Comparison of ENCODE assay signal across 1 cellular context in the genomic region with DNA sequence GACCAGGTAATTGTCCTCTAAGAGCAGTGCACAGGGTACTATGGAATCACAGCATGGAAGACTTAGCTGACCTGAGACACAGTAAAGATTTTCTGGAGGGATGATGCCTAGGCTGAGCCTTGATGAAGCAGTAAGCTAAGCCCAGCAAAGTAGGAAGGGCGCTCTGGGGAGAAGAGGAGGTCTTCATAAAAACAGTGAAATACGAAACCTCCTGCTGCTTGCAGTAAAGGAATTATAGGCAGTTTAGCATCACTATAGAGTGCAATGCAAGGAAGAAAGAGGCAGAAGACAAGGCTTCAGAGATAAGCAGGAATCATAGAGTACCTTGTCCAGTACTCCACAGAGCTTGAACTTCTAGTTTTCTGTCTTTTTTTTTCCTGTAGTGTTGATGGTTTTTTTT.
TF ChIP-seq lines count a peak whose summit lies in the region.

No MANE protein-coding gene starts in this region.

TF ChIP-seq in GM23338, 12 proteins besides CTCF, POLR2A, EP300 and RAD21 (continued from another document):
- TF ChIP-seq, protein P1, sequence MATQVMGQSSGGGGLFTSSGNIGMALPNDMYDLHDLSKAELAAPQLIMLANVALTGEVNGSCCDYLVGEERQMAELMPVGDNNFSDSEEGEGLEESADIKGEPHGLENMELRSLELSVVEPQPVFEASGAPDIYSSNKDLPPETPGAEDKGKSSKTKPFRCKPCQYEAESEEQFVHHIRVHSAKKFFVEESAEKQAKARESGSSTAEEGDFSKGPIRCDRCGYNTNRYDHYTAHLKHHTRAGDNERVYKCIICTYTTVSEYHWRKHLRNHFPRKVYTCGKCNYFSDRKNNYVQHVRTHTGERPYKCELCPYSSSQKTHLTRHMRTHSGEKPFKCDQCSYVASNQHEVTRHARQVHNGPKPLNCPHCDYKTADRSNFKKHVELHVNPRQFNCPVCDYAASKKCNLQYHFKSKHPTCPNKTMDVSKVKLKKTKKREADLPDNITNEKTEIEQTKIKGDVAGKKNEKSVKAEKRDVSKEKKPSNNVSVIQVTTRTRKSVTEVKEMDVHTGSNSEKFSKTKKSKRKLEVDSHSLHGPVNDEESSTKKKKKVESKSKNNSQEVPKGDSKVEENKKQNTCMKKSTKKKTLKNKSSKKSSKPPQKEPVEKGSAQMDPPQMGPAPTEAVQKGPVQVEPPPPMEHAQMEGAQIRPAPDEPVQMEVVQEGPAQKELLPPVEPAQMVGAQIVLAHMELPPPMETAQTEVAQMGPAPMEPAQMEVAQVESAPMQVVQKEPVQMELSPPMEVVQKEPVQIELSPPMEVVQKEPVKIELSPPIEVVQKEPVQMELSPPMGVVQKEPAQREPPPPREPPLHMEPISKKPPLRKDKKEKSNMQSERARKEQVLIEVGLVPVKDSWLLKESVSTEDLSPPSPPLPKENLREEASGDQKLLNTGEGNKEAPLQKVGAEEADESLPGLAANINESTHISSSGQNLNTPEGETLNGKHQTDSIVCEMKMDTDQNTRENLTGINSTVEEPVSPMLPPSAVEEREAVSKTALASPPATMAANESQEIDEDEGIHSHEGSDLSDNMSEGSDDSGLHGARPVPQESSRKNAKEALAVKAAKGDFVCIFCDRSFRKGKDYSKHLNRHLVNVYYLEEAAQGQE (IDR thresholded peaks at IDR 0.05; ENCODE audit: unreplicated experiment) = no peak
